1 cellular context compared by ENCODE assay signal in genomic region chr1:37727186-37727585, GRCh38.
TF ChIP-seq lines count a peak whose summit lies in the region.

No MANE protein-coding gene starts in this region.

TF ChIP-seq in H1, 55 proteins besides CTCF, POLR2A, EP300 and RAD21:
- TF ChIP-seq USF2 (IDR thresholded peaks at IDR 0.05; ENCODE audit: low read length) (no peak), ZNF274 (IDR thresholded peaks at IDR 0.05; ENCODE audit: borderline replicate concordance, extremely low read depth, low read length) (no peak), KDM5A (IDR thresholded peaks at IDR 0.05; ENCODE audit: low read length) (no peak), SAP30 (IDR thresholded peaks at IDR 0.05; ENCODE audit: insufficient read depth, insufficient replicate concordance, low read length) (no peak), SP1 (IDR thresholded peaks at IDR 0.05; ENCODE audit: low read depth, low read length) (no peak), TAF7 (optimal IDR thresholded peaks at IDR 0.05; ENCODE audit: borderline replicate concordance, low read depth, low read length) (no peak), SUZ12 (IDR thresholded peaks at IDR 0.05; ENCODE audit: low read length) (no peak)
